ENCODE assay signal across 8 cellular contexts in the genomic region with DNA sequence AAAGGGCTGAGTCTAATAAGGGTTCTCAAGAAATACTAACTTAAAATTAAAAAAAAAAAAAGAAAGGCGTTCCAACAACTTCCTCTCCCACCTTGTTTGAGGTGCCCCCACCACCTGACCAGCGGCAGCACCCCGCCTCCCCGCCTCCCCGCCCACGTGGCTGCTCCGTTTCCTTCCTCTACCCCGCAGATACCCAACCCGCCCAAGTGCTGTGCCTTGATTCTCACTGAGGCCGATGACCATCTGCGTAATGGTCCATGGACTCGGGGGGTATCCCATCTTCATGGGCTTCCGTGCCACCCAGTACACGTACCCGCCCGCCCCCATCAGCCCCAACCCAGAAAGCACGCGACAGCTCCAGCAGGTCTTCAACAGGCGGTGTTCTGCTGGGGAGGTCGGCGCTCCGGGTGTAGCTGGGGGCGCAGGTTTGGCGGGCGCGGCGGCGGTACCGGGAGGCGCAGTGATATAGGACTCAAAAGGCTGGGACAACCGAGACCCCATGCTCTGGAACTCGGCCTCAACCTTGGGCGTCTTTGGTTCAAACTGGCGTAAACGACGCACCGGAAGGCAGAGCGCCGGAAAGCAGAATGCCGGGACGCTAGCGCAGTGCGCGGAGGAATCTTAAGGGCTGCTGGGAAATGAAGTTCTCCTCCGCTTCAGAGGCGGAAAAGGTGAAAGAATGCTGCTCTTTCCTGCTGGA. TPM values are rescaled to one million over a fixed set of nuclear protein-coding genes. Genes with fewer than 3 reads are reported as not detected.
DNase-seq lines count a peak whose midpoint lies in the region; ATAC-seq and TF ChIP-seq lines count a peak whose summit lies in the region.

A gene with protein sequence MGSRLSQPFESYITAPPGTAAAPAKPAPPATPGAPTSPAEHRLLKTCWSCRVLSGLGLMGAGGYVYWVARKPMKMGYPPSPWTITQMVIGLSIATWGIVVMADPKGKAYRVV (minus strand): TSS at position 545 of the 700 bp plus-strand sequence. CDS start 44 bp downstream, at position 501.

- 0 to 1% (median 0%) methylated on average over 33 to 46 of the region's 46 CpGs for WGBS in stomach, 5 donors

- H3K27me3 ChIP-seq in RWPE2 (ENCODE audit: insufficient read depth, poor library complexity, severe bottlenecking) = no peaks in the 10 kb centered on the region
- H3K27me3 ChIP-seq in neural cell (ENCODE audit: insufficient read depth, low read depth, low read length) = no peaks in the 10 kb centered on the region
- no peaks in the 10 kb centered on the region for H3K27me3 ChIP-seq in stomach

- intact Hi-C loops in stomach (cut with DNase I; ENCODE audit: low total_unique reads) = no loop called here

- H3K79me2 ChIP-seq in neural cell (replicated peaks; ENCODE audit: insufficient read depth, low read length) = peaks cover 9% of the 10 kb centered on the region

- no peaks in the 10 kb centered on the region for H4K20me1 ChIP-seq in neural cell (ENCODE audit: insufficient read depth)

- no peaks in the 10 kb centered on the region for H3K9me2 ChIP-seq in neural cell (ENCODE audit: insufficient read depth, low read length)

- TF ChIP-seq RAD21 in neural cell (conservative IDR thresholded peaks at IDR 0.05) = no peak

- peak within 1 kb of the TSS; percentile 64 for H3K27ac ChIP-seq in RWPE2 (ENCODE audit: poor library complexity, severe bottlenecking)
- H3K27ac ChIP-seq in neural cell (ENCODE audit: low read length) = peak within 1 kb of the TSS; percentile 73
- peak within 1 kb of the TSS; percentile 74 to 95 (median 90) for H3K27ac ChIP-seq in stomach

- no peak for TF ChIP-seq EP300 in neural cell (conservative IDR thresholded peaks at IDR 0.05; ENCODE audit: poor library complexity, severe bottlenecking)
- TF ChIP-seq EP300 in stomach (IDR thresholded peaks at IDR 0.05) = no peak

- no peaks in the 10 kb centered on the region for H3F3A ChIP-seq in neural cell (ENCODE audit: insufficient read depth, low read length, poor library complexity, severe bottlenecking)

- H3K9me3 ChIP-seq in RWPE2 (ENCODE audit: severe bottlenecking) (no peaks in the 10 kb centered on the region), neural cell (ENCODE audit: low read length) (no peaks in the 10 kb centered on the region), stomach (no peaks in the 10 kb centered on the region)

- H3K36me3 ChIP-seq in RWPE2 (ENCODE audit: low read depth) (peaks cover 35% of the 10 kb centered on the region), neural cell (ENCODE audit: insufficient read depth, low read length) (no peaks in the 10 kb centered on the region), stomach (peaks cover 18 to 29% (median 25%) of the 10 kb centered on the region in 4 donors)

- H2AFZ ChIP-seq in neural cell (ENCODE audit: low read depth, low read length) = peak within 1 kb of the TSS; percentile 84

- no peak for TF ChIP-seq CTCF in RWPE2 (IDR thresholded peaks at IDR 0.05; ENCODE audit: poor library complexity, severe bottlenecking)
- TF ChIP-seq CTCF in fibroblast of villous mesenchyme (IDR thresholded peaks at IDR 0.05; ENCODE audit: insufficient read depth, low read depth, low read length) = no peak
- no peak for TF ChIP-seq CTCF in neural cell (IDR thresholded peaks at IDR 0.05; ENCODE audit: poor library complexity, severe bottlenecking)
- TF ChIP-seq CTCF in stomach (IDR thresholded peaks at IDR 0.05) = no peak

- H3K4me1 ChIP-seq in RWPE2 (ENCODE audit: insufficient read depth, poor library complexity, severe bottlenecking) = peaks cover 7% of the 10 kb centered on the region
- H3K4me1 ChIP-seq in stomach = peaks cover 6 to 16% (median 14%) of the 10 kb centered on the region in 4 donors

- DNase-seq in DMS79 treated with DMSO at 0.1 percent for 48 hours (lab: John Stamatoyannopoulos, UW) = peak; percentile 82
- peak; percentile 54 for DNase-seq in KG1 (lab: John Stamatoyannopoulos, UW)
- DNase-seq in RWPE2 (ENCODE audit: low spot score) = peak; percentile 72
- DNase-seq in activated effector memory CD4-positive, alpha-beta T cell treated with Interleukin-2 at 50 U/mL for 16 hours = peak; percentile 66
- DNase-seq in fibroblast of villous mesenchyme (ENCODE audit: low read depth) = peak; percentile 75
- DNase-seq in stomach = peak; percentile 79

- peak within 1 kb of the TSS; percentile 85 for H3K4me2 ChIP-seq in neural cell (ENCODE audit: low read length)

- H3K4me3 ChIP-seq in RWPE2 (ENCODE audit: severe bottlenecking) = peak within 1 kb of the TSS; percentile 70
- H3K4me3 ChIP-seq in fibroblast of villous mesenchyme (ENCODE audit: low read depth, low read length) = peak within 1 kb of the TSS; percentile 79
- H3K4me3 ChIP-seq in neural cell (ENCODE audit: low read length) = peak within 1 kb of the TSS; percentile 93
- H3K4me3 ChIP-seq in stomach = peak within 1 kb of the TSS; percentile 78 to 96 (median 94)

- TF ChIP-seq POLR2A in stomach (IDR thresholded peaks at IDR 0.05) = no peak

- ATAC-seq in GM21717 (IDR thresholded peaks at IDR 0.05; ENCODE audit: unreplicated experiment) (peak; percentile 96), RWPE2 (ENCODE audit: low read depth) (peak; percentile 94)

- H3K9ac ChIP-seq in neural cell (ENCODE audit: low read length) = peak within 1 kb of the TSS; percentile 84

TF ChIP-seq in neural cell, 6 proteins besides CTCF, POLR2A, EP300 and RAD21:
- peak; percentile 61 for TF ChIP-seq SMC3 (conservative IDR thresholded peaks at IDR 0.05; ENCODE audit: poor library complexity)
- TF ChIP-seq MXI1 (conservative IDR thresholded peaks at IDR 0.05; ENCODE audit: poor library complexity, severe bottlenecking) = peak; percentile 91
- TF ChIP-seq, protein P1, sequence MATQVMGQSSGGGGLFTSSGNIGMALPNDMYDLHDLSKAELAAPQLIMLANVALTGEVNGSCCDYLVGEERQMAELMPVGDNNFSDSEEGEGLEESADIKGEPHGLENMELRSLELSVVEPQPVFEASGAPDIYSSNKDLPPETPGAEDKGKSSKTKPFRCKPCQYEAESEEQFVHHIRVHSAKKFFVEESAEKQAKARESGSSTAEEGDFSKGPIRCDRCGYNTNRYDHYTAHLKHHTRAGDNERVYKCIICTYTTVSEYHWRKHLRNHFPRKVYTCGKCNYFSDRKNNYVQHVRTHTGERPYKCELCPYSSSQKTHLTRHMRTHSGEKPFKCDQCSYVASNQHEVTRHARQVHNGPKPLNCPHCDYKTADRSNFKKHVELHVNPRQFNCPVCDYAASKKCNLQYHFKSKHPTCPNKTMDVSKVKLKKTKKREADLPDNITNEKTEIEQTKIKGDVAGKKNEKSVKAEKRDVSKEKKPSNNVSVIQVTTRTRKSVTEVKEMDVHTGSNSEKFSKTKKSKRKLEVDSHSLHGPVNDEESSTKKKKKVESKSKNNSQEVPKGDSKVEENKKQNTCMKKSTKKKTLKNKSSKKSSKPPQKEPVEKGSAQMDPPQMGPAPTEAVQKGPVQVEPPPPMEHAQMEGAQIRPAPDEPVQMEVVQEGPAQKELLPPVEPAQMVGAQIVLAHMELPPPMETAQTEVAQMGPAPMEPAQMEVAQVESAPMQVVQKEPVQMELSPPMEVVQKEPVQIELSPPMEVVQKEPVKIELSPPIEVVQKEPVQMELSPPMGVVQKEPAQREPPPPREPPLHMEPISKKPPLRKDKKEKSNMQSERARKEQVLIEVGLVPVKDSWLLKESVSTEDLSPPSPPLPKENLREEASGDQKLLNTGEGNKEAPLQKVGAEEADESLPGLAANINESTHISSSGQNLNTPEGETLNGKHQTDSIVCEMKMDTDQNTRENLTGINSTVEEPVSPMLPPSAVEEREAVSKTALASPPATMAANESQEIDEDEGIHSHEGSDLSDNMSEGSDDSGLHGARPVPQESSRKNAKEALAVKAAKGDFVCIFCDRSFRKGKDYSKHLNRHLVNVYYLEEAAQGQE (IDR thresholded peaks at IDR 0.05; ENCODE audit: borderline replicate concordance) = peak; percentile 31
- no peak for TF ChIP-seq EZH2 (IDR thresholded peaks at IDR 0.05; ENCODE audit: borderline replicate concordance, insufficient read depth, low read length, poor library complexity, severe bottlenecking)
- TF ChIP-seq TAF1 (IDR thresholded peaks at IDR 0.05; ENCODE audit: low read depth) = no peak
- TF ChIP-seq POLR2AphosphoS5 (IDR thresholded peaks at IDR 0.05) = peak; percentile 80

RNA-seq across cellular contexts. Expression of the gene that starts here (rescaled TPM):
- total RNA-seq in fibroblast of villous mesenchyme (7.8 and 10.6 TPM in 2 replicates), stomach (10 to 100 TPM in 3 of 5 donors, 1 to 10 TPM in 1, under 1 TPM in 1; 0.89 to 25.5 (median 18.4) TPM)
- polyA plus RNA-seq in neural cell (27.3 and 34.9 TPM in 2 replicates), stomach (10 to 100 TPM; 11.5 to 16.2 (median 12.4) TPM)
- 24.1 and 26.7 TPM in 2 replicates for polyA minus RNA-seq in neural cell

Comparison
In these comparisons a context has a peak if more than half of its experiments do, and no peak if none do; other contexts are left out.
1. Peak in every context shown above with its lines: DNase-seq, ATAC-seq, H3K4me3 ChIP-seq and H3K27ac ChIP-seq.